21 cellular contexts compared by ENCODE assay signal in the genomic region with DNA sequence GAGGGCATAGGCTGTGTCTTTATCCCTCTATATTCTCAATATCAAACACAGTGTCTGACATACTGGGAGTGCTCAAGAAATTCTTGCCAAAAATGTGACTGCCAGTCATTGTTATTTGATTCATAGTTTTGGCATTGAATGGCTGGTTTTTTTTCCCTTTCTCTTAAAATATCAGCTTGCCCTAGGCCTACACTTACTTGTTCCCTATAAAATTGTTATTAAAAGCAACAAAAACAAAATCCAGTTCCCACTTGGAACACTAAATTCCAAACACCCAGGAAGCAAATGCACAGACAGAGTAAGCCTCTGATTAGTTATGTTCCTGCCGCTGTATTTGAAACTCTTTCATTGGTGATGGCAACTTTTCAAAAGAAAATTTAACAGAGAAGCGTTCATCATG.
DNase-seq lines count a peak whose midpoint lies in the region; ATAC-seq, FAIRE-seq and TF ChIP-seq lines count a peak whose summit lies in the region.
"Had no signal": no experiment of that assay in that cellular context is flagged by ENCODE, and none has a peak within 500 bp of the region (broad histone marks: within the 10 kb centered on the region; RNA-seq: fewer than 3 reads in every experiment).

No MANE protein-coding gene starts in this region.

- H3K9me3 ChIP-seq in RWPE2 (ENCODE audit: severe bottlenecking): no peaks in the 10 kb centered on the region
- no peaks in the 10 kb centered on the region for H3K9me3 ChIP-seq in prostate gland
- H3K9me3 ChIP-seq in body of pancreas: no peaks in the 10 kb centered on the region
- no peaks in the 10 kb centered on the region for H3K9me3 ChIP-seq in SJCRH30 (replicated peaks)
- H3K9me3 ChIP-seq: HAP-1 had no signal

- no peak overlapping the region for H3K4me3 Mint-ChIP-seq in GM23338
- H3K4me3 Mint-ChIP-seq: CD4-positive, alpha-beta memory T cell; HFFc6 had no signal

- no peaks in the 10 kb centered on the region for H4K20me1 ChIP-seq in GM23338 (replicated peaks; ENCODE audit: insufficient read depth)

- no peak for TF ChIP-seq POLR2A in prostate gland (IDR thresholded peaks at IDR 0.05)
- TF ChIP-seq POLR2A in body of pancreas (IDR thresholded peaks at IDR 0.05): no peak

- FAIRE-seq in endometrium (lab: Jason Lieb, UNC): peak; percentile 35
- FAIRE-seq: GM12891, GM18507, H54 had no signal

- intact Hi-C loops in prostate gland (cut with DNase I) (no loop called here), body of pancreas (cut with DNase I) (no loop called here)

- H3K9me2 ChIP-seq in GM23338 (ENCODE audit: insufficient read depth): peaks cover 8% of the 10 kb centered on the region

- ATAC-seq in GM23338: no peak
- ATAC-seq in RWPE2 (ENCODE audit: low read depth): 0 out of 3 replicates have a peak, but pooled peaks have one; percentile 19
- ATAC-seq in GM21367 (IDR thresholded peaks at IDR 0.05; ENCODE audit: unreplicated experiment): no peak
- ATAC-seq in body of pancreas: no peak

- H3K79me2 ChIP-seq in GM23338 (replicated peaks; ENCODE audit: insufficient read depth): no peaks in the 10 kb centered on the region

- no peaks in the 10 kb centered on the region for H3K27me3 Mint-ChIP-seq in GM23338 (ENCODE audit: insufficient read depth, low read depth, poor library complexity)

- H2AFZ ChIP-seq in GM23338: peak overlapping the region; percentile 2; the same call in 1 of the 2 replicates
- H2AFZ ChIP-seq: GM23248 had no signal

- H3K9me3 Mint-ChIP-seq in GM23338: no peaks in the 10 kb centered on the region
- H3K9me3 Mint-ChIP-seq: HFFc6 had no signal

- no peaks in the 10 kb centered on the region for H3K36me3 ChIP-seq in GM23338 (ENCODE audit: insufficient read depth)
- no peaks in the 10 kb centered on the region for H3K36me3 ChIP-seq in RWPE2 (ENCODE audit: low read depth)
- no peaks in the 10 kb centered on the region for H3K36me3 ChIP-seq in prostate gland
- H3K36me3 ChIP-seq in body of pancreas (replicated peaks in 1 of 2; ENCODE audit: insufficient read depth in 1 of 2, low read depth in 2 of 2): no peaks in the 10 kb centered on the region
- no peaks in the 10 kb centered on the region for H3K36me3 ChIP-seq in SJCRH30
- H3K36me3 ChIP-seq: HAP-1 had no signal

- no peaks in the 10 kb centered on the region for H3F3A ChIP-seq in GM23338 (replicated peaks; ENCODE audit: low read depth)

- H3K4me1 Mint-ChIP-seq in GM23338: peaks cover 9% of the 10 kb centered on the region
- H3K4me1 Mint-ChIP-seq: CD4-positive, alpha-beta memory T cell had no signal

- TF ChIP-seq CTCF in GM23338 (conservative IDR thresholded peaks at IDR 0.05; ENCODE audit: low read depth in 2 of 2): no peak
- no peak for TF ChIP-seq CTCF in RWPE2 (IDR thresholded peaks at IDR 0.05; ENCODE audit: poor library complexity, severe bottlenecking)
- TF ChIP-seq CTCF in prostate gland (IDR thresholded peaks at IDR 0.05): no peak
- TF ChIP-seq CTCF in body of pancreas (IDR thresholded peaks at IDR 0.05): no peak

- WGBS in prostate gland: 17% methylated on average over 2 of the region's 2 CpGs
- WGBS in body of pancreas, 2 donors: 51 to 61% methylated on average over 2 of the region's 2 CpGs

- H3K4me2 ChIP-seq in GM23338: no peak overlapping the region

- DNase-seq in GM23338 (ENCODE audit: low spot score): no peak
- DNase-seq in RWPE2 (ENCODE audit: low spot score): no peak
- peak; percentile 7 for DNase-seq in prostate gland (ENCODE audit: low spot score)
- no peak for DNase-seq in activated naive CD4-positive, alpha-beta T cell (lab: John Stamatoyannopoulos, UW)
- DNase-seq in body of pancreas: no peak
- DNase-seq in SJCRH30: no peak
- DNase-seq: C1 segment of cervical spinal cord; Calu3; CD4-positive, alpha-beta memory T cell; COR-L47; DMS53; DMS79 treated with DMSO at 0.1 percent for 48 hours; GF-D8; GM23248; HFFc6 had no signal

- H3K27me3 ChIP-seq in GM23338 (ENCODE audit: insufficient read depth) (no peaks in the 10 kb centered on the region), RWPE2 (ENCODE audit: insufficient read depth, poor library complexity, severe bottlenecking) (no peaks in the 10 kb centered on the region), prostate gland (replicated peaks; ENCODE audit: insufficient read depth) (no peaks in the 10 kb centered on the region), body of pancreas (no peaks in the 10 kb centered on the region), SJCRH30 (no peaks in the 10 kb centered on the region)

- peaks cover 7% of the 10 kb centered on the region; the same call in 1 of the 2 replicates for H3K4me1 ChIP-seq in GM23338 (ENCODE audit: insufficient read depth)
- H3K4me1 ChIP-seq in RWPE2 (ENCODE audit: insufficient read depth, poor library complexity, severe bottlenecking): peaks cover 13% of the 10 kb centered on the region
- no peaks in the 10 kb centered on the region for H3K4me1 ChIP-seq in prostate gland (replicated peaks)
- no peaks in the 10 kb centered on the region for H3K4me1 ChIP-seq in body of pancreas
- H3K4me1 ChIP-seq in SJCRH30: no peaks in the 10 kb centered on the region
- H3K4me1 ChIP-seq: HAP-1 had no signal

- H3K27ac ChIP-seq in GM23338 (ENCODE audit: low read depth) (no peak overlapping the region), RWPE2 (ENCODE audit: poor library complexity, severe bottlenecking) (peak overlapping the region; percentile 5), prostate gland (no peak overlapping the region), body of pancreas (no peak overlapping the region), SJCRH30 (no peak overlapping the region)
- H3K27ac ChIP-seq: GM23248 had no signal

- no peak overlapping the region for H3K27ac Mint-ChIP-seq in GM23338
- H3K27ac Mint-ChIP-seq: CD4-positive, alpha-beta memory T cell; HFFc6 had no signal

- H3K36me3 Mint-ChIP-seq in GM23338 (ENCODE audit: low read depth): no peaks in the 10 kb centered on the region
- H3K36me3 Mint-ChIP-seq: CD4-positive, alpha-beta memory T cell had no signal

- H3K4me3 ChIP-seq in GM23338: no peak overlapping the region
- no peak overlapping the region for H3K4me3 ChIP-seq in RWPE2 (ENCODE audit: severe bottlenecking)
- no peak overlapping the region for H3K4me3 ChIP-seq in prostate gland
- no peak overlapping the region for H3K4me3 ChIP-seq in body of pancreas
- H3K4me3 ChIP-seq in SJCRH30: no peak overlapping the region
- H3K4me3 ChIP-seq: GM23248, HAP-1 had no signal

TF ChIP-seq in GM23338, 12 proteins besides CTCF, POLR2A, EP300 and RAD21 (continues in another document):
- TF ChIP-seq CREB1 (CRISPR knock-in tag; IDR thresholded peaks at IDR 0.05; ENCODE audit: low read depth): no peak
- no peak for TF ChIP-seq ZNF462 (CRISPR knock-in tag; IDR thresholded peaks at IDR 0.05)
- no peak for TF ChIP-seq ZNF114 (CRISPR knock-in tag; IDR thresholded peaks at IDR 0.05)
- TF ChIP-seq EZH2 (IDR thresholded peaks at IDR 0.05; ENCODE audit: low read depth, unreplicated experiment): no peak
